Comparison of ENCODE assay signal across 23 cellular contexts in genomic region chr6:35977308-35977707, GRCh38. TPM values are rescaled to one million over a fixed set of nuclear protein-coding genes. Genes with fewer than 3 reads are reported as not detected.
"Had no signal": no experiment of that assay in that cellular context is flagged by ENCODE, and none has a peak within 500 bp of the region (broad histone marks: within the 10 kb centered on the region; RNA-seq: fewer than 3 reads in every experiment).

No MANE protein-coding gene starts in this region.

- DNase-seq: activated CD4-positive, alpha-beta T cell treated with anti-CD3 and anti-CD28 coated beads for 1 hour; activated CD4-positive, alpha-beta T cell treated with anti-CD3 and anti-CD28 coated beads, Interleukin-2, amount 50 U/mL, for 1 hour; activated CD8-positive, alpha-beta T cell treated with anti-CD3 and anti-CD28 coated beads, Interleukin-2, amount 10 ng/mL, durations not matched to agents 7 days and 5 days; activated gamma-delta T cell; activated naive CD4-positive, alpha-beta T cell treated with anti-CD3 and anti-CD28 coated beads, Interleukin-2, amount 50 U/mL, for 16 hours; activated naive CD8-positive, alpha-beta T cell treated with anti-CD3 and anti-CD28 coated beads, Interleukin-2, amount 50 U/mL, for 24 hours; dermis blood vessel endothelial cell; effector CD8-positive, alpha-beta T cell; erythroblast; foreskin fibroblast; heart right ventricle; islet precursor cell; left colon; mammary epithelial cell; midbrain; retina; stimulated activated CD4-positive, alpha-beta T cell treated with anti-CD3 and anti-CD28 coated beads, Interleukin-4, amount 100 ng/mL, for 4 hours; tibial artery had no signal

- H3K27me3 ChIP-seq: tibial artery had no signal

- H3K4me3 ChIP-seq: heart right ventricle, tibial artery had no signal

- ATAC-seq: activated CD8-positive, alpha-beta T cell treated with anti-CD3 and anti-CD28 coated beads, Interleukin-2, amount 10 ng/mL, durations not matched to agents 7 days and 5 days; activated naive CD8-positive, alpha-beta T cell treated with anti-CD3 and anti-CD28 coated beads, Interleukin-2, amount 50 U/mL, for 24 hours; left colon; natural killer cell treated with Interleukin-12 subunit alpha and Interleukin-12 subunit beta and Interleukin-15 and Interleukin-18, amount 100 ng/mL, for 72 hours had no signal

- H3K36me3 ChIP-seq: heart right ventricle, tibial artery had no signal

- H3K27ac ChIP-seq: heart right ventricle, tibial artery had no signal

RNA-seq across cellular contexts. Expression of gene SLC26A8, which starts 47.1 kb away (rescaled TPM):
- total RNA-seq: activated CD8-positive, alpha-beta T cell treated with anti-CD3 and anti-CD28 coated beads, Interleukin-2, amount 10 ng/mL, durations not matched to agents 7 days and 5 days; activated T-helper 1 cell treated with anti-CD3 and anti-CD28 coated beads, Interleukin-12 subunit alpha, Interleukin-12 subunit beta, Interleukin-2, Interleukin-4 antibody, amounts not matched to agents 30 ng/mL and 10 ng/mL and 1 ng/mL, durations not matched to agents 14 hours and 24 hours and 36 hours; fibroblast of lung; osteocyte; progenitor cell of endocrine pancreas had no signal
- polyA plus RNA-seq: fibroblast of lung had no signal
